ENCODE assay signal across 23 cellular contexts in genomic region chr2:4529738-4530137, GRCh38.
DNase-seq lines count a peak whose midpoint lies in the region; ATAC-seq and TF ChIP-seq lines count a peak whose summit lies in the region.
"Had no signal": no experiment of that assay in that cellular context is flagged by ENCODE, and none has a peak within 500 bp of the region (broad histone marks: within the 10 kb centered on the region; RNA-seq: fewer than 3 reads in every experiment).

No MANE protein-coding gene starts in this region.

- no peaks in the 10 kb centered on the region for H3K79me2 ChIP-seq in H9 (ENCODE audit: insufficient read depth, low read length)

- no peak overlapping the region for H4K8ac ChIP-seq in H9 (replicated peaks; ENCODE audit: insufficient read length, low read depth, low read length)

- no peaks in the 10 kb centered on the region for H3K23me2 ChIP-seq in H9 (ENCODE audit: insufficient read length, low read depth, low read length, poor library complexity, severe bottlenecking)

- no peak overlapping the region for H2BK12ac ChIP-seq in H9 (ENCODE audit: insufficient read length, low read depth, low read length)

- no peaks in the 10 kb centered on the region for H3K27me3 Mint-ChIP-seq in H9 (ENCODE audit: low read depth)
- H3K27me3 Mint-ChIP-seq: CD4-positive, alpha-beta memory T cell; CD4-positive, CD25-positive, alpha-beta regulatory T cell had no signal

- no peak overlapping the region for H3K14ac ChIP-seq in H9 (ENCODE audit: insufficient read depth, low read length)

- no peak overlapping the region for H3K4me2 ChIP-seq in H9 (ENCODE audit: insufficient read depth, insufficient read length, low read length)
- H3K4me2 ChIP-seq: A549, BLaER1 had no signal

- no peak overlapping the region for H2BK120ac ChIP-seq in H9 (ENCODE audit: low read depth, low read length, poor library complexity, severe bottlenecking)

- H3K36me3 ChIP-seq in esophagus muscularis mucosa, result no peaks in the 10 kb centered on the region
- H3K36me3 ChIP-seq in upper lobe of right lung, result no peaks in the 10 kb centered on the region
- no peaks in the 10 kb centered on the region for H3K36me3 ChIP-seq in A673 (ENCODE audit: insufficient read depth, low read length, poor library complexity, severe bottlenecking)
- H3K36me3 ChIP-seq: BE2C, BLaER1 had no signal

- H4K91ac ChIP-seq in H9 (ENCODE audit: insufficient read length, low read depth, low read length), result no peak overlapping the region

- H3K56ac ChIP-seq in H9 (ENCODE audit: insufficient read length, low read depth, low read length), result no peak overlapping the region

- H3K9ac ChIP-seq in H9 (ENCODE audit: extremely low read depth, insufficient read length, low read length), result no peak overlapping the region
- H3K9ac ChIP-seq: BLaER1 had no signal

- H3K9me3 Mint-ChIP-seq in H9, result peaks cover 0 to 1% of the 10 kb centered on the region in 2 experiments; a peak in 1 of 5 replicates

- H4K5ac ChIP-seq in H9 (ENCODE audit: insufficient read length, low read depth, low read length), result no peak overlapping the region

- TF ChIP-seq CTCF in H9 (conservative IDR thresholded peaks at IDR 0.05) (no peak), esophagus muscularis mucosa (IDR thresholded peaks at IDR 0.05) (no peak), upper lobe of right lung (IDR thresholded peaks at IDR 0.05) (no peak), A673 (conservative IDR thresholded peaks at IDR 0.05; ENCODE audit: low read depth, low read length) (no peak)

- no peaks in the 10 kb centered on the region; a peak in 1 of 7 replicates for H3K36me3 Mint-ChIP-seq in H9 (ENCODE audit: insufficient read depth in 1 of 3, low read depth in 3 of 3)
- H3K36me3 Mint-ChIP-seq: CD14-positive monocyte; CD4-positive, alpha-beta memory T cell; CD4-positive, CD25-positive, alpha-beta regulatory T cell; CD8-positive, alpha-beta memory T cell had no signal

- POLR2A ChIA-PET in A673 (lab: Charles Lee; ENCODE audit: low non-redundant PET), result no interaction called here

- WGBS in H9 (ENCODE audit: extremely low coverage, insufficient read length, low lambda C conversion rate), result no CpG with 5 or more reads among the region's 1 CpG
- WGBS in esophagus muscularis mucosa, result 80% methylated on average over 1 of the region's 1 CpG

- intact Hi-C loops in esophagus muscularis mucosa (cut with DNase I), result no loop called here
- intact Hi-C loops in upper lobe of right lung (cut with DNase I), result no loop called here
- intact Hi-C loops in A673 (cut with micrococcal nuclease; ENCODE audit: unreplicated experiment), result no loop called here

- no peak for DNase-seq in H9
- peak; percentile 83 for DNase-seq in esophagus muscularis mucosa (ENCODE audit: extremely low spot score)
- DNase-seq in upper lobe of right lung, result no peak
- DNase-seq in 8988T, result no peak
- DNase-seq in A673 (ENCODE audit: low spot score), result no peak
- DNase-seq: ACHN; BE2C; C1 segment of cervical spinal cord; CD4-positive, alpha-beta memory T cell; CD4-positive, CD25-positive, alpha-beta regulatory T cell; CD8-positive, alpha-beta memory T cell; COR-L47; DMS 273 treated with DMSO at 0.1 percent for 48 hours; DMS153; DMS53; DMS79; DND-41; EL; GDM1 had no signal

- H3K27ac ChIP-seq in H9 (ENCODE audit: insufficient read length, low read depth, low read length) (no peak overlapping the region), esophagus muscularis mucosa (replicated peaks in 1 of 4) (no peak overlapping the region), upper lobe of right lung (no peak overlapping the region), A673 (ENCODE audit: low read depth, low read length, poor library complexity, severe bottlenecking) (no peak overlapping the region)
- H3K27ac ChIP-seq: A549, BLaER1 had no signal

- no peak overlapping the region for H2AFZ ChIP-seq in H9 (ENCODE audit: low read length)

- no TSS peak for BruUV-seq in A673 (replicated peaks; lab: Mats Ljungman, UMichigan)

- H3K4me3 ChIP-seq in esophagus muscularis mucosa, result no peak overlapping the region
- H3K4me3 ChIP-seq in upper lobe of right lung, result no peak overlapping the region
- no peak overlapping the region for H3K4me3 ChIP-seq in A673 (ENCODE audit: low read depth, low read length, poor library complexity, severe bottlenecking)
- H3K4me3 ChIP-seq: A549, BLaER1, GM12878 had no signal

- H2AK5ac ChIP-seq in H9 (ENCODE audit: insufficient read length, low read length), result no peak overlapping the region

- H3K27ac Mint-ChIP-seq in H9, result peak overlapping the region; percentile 27 to 92 (median 81); a peak in 3 of 7 replicates
- H3K27ac Mint-ChIP-seq: CD4-positive, alpha-beta memory T cell; CD4-positive, CD25-positive, alpha-beta regulatory T cell; CD8-positive, alpha-beta memory T cell had no signal

- H3K18ac ChIP-seq in H9 (ENCODE audit: insufficient read length, low read depth, low read length), result no peak overlapping the region

- CTCF ChIA-PET in A673 (lab: Charles Lee), result no interaction called here

- H3K4me1 ChIP-seq in H9 (ENCODE audit: insufficient read depth, low read length) (no peaks in the 10 kb centered on the region), esophagus muscularis mucosa (no peaks in the 10 kb centered on the region), upper lobe of right lung (no peaks in the 10 kb centered on the region), A673 (ENCODE audit: insufficient read depth, low read length, poor library complexity, severe bottlenecking) (no peaks in the 10 kb centered on the region)
- H3K4me1 ChIP-seq: A549, BE2C had no signal

- no peak overlapping the region for H2BK20ac ChIP-seq in H9 (ENCODE audit: low read depth, low read length, poor library complexity, severe bottlenecking)

- no peak overlapping the region for H3K4ac ChIP-seq in H9 (ENCODE audit: low read depth, low read length)

- H3K79me1 ChIP-seq in H9 (ENCODE audit: insufficient read depth, low read depth, low read length, poor library complexity, severe bottlenecking), result no peaks in the 10 kb centered on the region

- no peak overlapping the region for H2BK5ac ChIP-seq in H9 (ENCODE audit: insufficient read length, low read length)

- H3K27me3 ChIP-seq in H9 (ENCODE audit: insufficient read depth, low read length) (no peaks in the 10 kb centered on the region), esophagus muscularis mucosa (no peaks in the 10 kb centered on the region), upper lobe of right lung (no peaks in the 10 kb centered on the region), A673 (replicated peaks; ENCODE audit: insufficient read depth, low read depth, low read length, poor library complexity) (no peaks in the 10 kb centered on the region)
- H3K27me3 ChIP-seq: BE2C, BLaER1 had no signal

- H3K4me3 Mint-ChIP-seq in H9, result no peak overlapping the region
- H3K4me3 Mint-ChIP-seq: CD14-positive monocyte; CD4-positive, alpha-beta memory T cell; CD8-positive, alpha-beta memory T cell had no signal

- TF ChIP-seq EP300 in esophagus muscularis mucosa (IDR thresholded peaks at IDR 0.05), result no peak

- TF ChIP-seq POLR2A in esophagus muscularis mucosa (IDR thresholded peaks at IDR 0.05; ENCODE audit: low read depth), result no peak

- no peaks in the 10 kb centered on the region for H4K20me1 ChIP-seq in H9 (ENCODE audit: control insufficient read depth, insufficient read depth, insufficient read length)
- H4K20me1 ChIP-seq: BLaER1 had no signal

- H3K9me3 ChIP-seq in H9 (ENCODE audit: control insufficient read depth, low read depth, low read length) (no peaks in the 10 kb centered on the region), esophagus muscularis mucosa (no peaks in the 10 kb centered on the region), upper lobe of right lung (no peaks in the 10 kb centered on the region), A673 (ENCODE audit: low read depth, low read length, poor library complexity, severe bottlenecking) (peaks cover 2% of the 10 kb centered on the region)
- H3K9me3 ChIP-seq: A549, BE2C, BLaER1 had no signal

- H3K23ac ChIP-seq in H9 (ENCODE audit: insufficient read length, low read depth, low read length), result no peak overlapping the region

- peaks cover 7 to 10% of the 10 kb centered on the region in 2 experiments for H3K4me1 Mint-ChIP-seq in H9
- H3K4me1 Mint-ChIP-seq: CD14-positive monocyte; CD4-positive, alpha-beta memory T cell; CD4-positive, CD25-positive, alpha-beta regulatory T cell; CD8-positive, alpha-beta memory T cell had no signal

- ATAC-seq in upper lobe of right lung, result peak; percentile 33
- ATAC-seq: A549, GM12878 had no signal

- H3T11ph ChIP-seq in H9 (ENCODE audit: low read length), result no peak overlapping the region

- H2BK15ac ChIP-seq in H9 (ENCODE audit: low read depth, low read length), result no peak overlapping the region
